Comparison of ENCODE assay signal across 11 cellular contexts in the genomic region with DNA sequence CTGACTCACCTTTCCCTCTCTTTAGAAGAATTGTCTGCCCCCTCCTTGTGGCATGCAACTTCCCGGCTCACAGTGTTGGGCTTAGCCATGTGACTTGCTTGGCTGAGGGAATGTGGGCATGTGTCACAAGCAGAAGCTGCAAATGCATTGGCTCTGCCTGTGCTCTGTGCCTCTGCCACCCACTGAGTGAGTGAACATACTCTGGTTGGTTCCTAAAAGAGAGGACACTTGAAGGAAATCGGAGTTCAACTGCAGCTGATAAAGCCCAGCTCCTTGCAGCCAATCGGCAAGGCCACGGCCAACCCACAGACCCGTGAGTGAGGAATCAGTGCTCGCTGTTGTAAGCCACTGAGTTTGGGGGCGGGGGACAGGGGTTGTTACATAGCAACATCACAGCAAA. TPM values are rescaled to one million over a fixed set of nuclear protein-coding genes. Genes with fewer than 3 reads are reported as not detected.
A peak's percentile ranks its signal among the peaks of the same experiment; 100 is the strongest.
DNase-seq lines count a peak whose midpoint lies in the region; ATAC-seq lines count a peak whose summit lies in the region.
"Had no signal": no experiment of that assay in that cellular context is flagged by ENCODE, and none has a peak within 500 bp of the region (broad histone marks: within the 10 kb centered on the region; RNA-seq: fewer than 3 reads in every experiment).

No MANE protein-coding gene starts in this region.

- H3K36me3 Mint-ChIP-seq in activated naive CD8-positive, alpha-beta T cell treated with anti-CD3 and anti-CD28 coated beads, Interleukin-2, amount 50 U/mL, for 24 hours (ENCODE audit: low read depth): no peaks in the 10 kb centered on the region
- H3K36me3 Mint-ChIP-seq: activated naive CD4-positive, alpha-beta T cell treated with anti-CD3 and anti-CD28 coated beads, Interleukin-2, amount 50 U/mL, for 24 hours had no signal

- ATAC-seq in left cardiac atrium (peak; percentile 79 to 87), GM21529 (IDR thresholded peaks at IDR 0.05; ENCODE audit: unreplicated experiment) (no peak)
- ATAC-seq in activated naive CD8-positive, alpha-beta T cell treated with anti-CD3 and anti-CD28 coated beads, Interleukin-2, amount 50 U/mL, for 24 hours: no peak
- ATAC-seq: gastroesophageal sphincter had no signal

- no peaks in the 10 kb centered on the region for H3K4me1 Mint-ChIP-seq in activated naive CD8-positive, alpha-beta T cell treated with anti-CD3 and anti-CD28 coated beads, Interleukin-2, amount 50 U/mL, for 24 hours
- H3K4me1 Mint-ChIP-seq: activated B cell treated with CpG ODN at 0.5 μM for 24 hours; activated naive CD4-positive, alpha-beta T cell treated with anti-CD3 and anti-CD28 coated beads, Interleukin-2, amount 50 U/mL, for 24 hours had no signal

- DNase-seq in HPDE6-E6E7 (ENCODE audit: extremely low spot score) (peak; percentile 72), amygdala (lab: John Stamatoyannopoulos, UW) (peak in 34 of 56 donors; percentile 10 to 72 (median 44)), left cardiac atrium (no peak), stromal cell of bone marrow (ENCODE audit: low read depth) (peak; percentile 25), NCI-H2029 treated with DMSO at 0.1 percent for 48 hours (lab: John Stamatoyannopoulos, UW) (no peak)
- DNase-seq in activated naive CD8-positive, alpha-beta T cell treated with anti-CD3 and anti-CD28 coated beads, Interleukin-2, amount 50 U/mL, for 24 hours: no peak
- DNase-seq: activated B cell treated with CpG ODN at 0.5 μM for 24 hours; stimulated activated CD4-positive, alpha-beta T cell treated with anti-CD3 and anti-CD28 coated beads, Interleukin-1b, Interleukin-23, amount 100 ng/mL, for 48 hours had no signal

- peaks cover 4% of the 10 kb centered on the region for H3K27me3 Mint-ChIP-seq in activated naive CD8-positive, alpha-beta T cell treated with anti-CD3 and anti-CD28 coated beads, Interleukin-2, amount 50 U/mL, for 24 hours
- H3K27me3 Mint-ChIP-seq: activated B cell treated with CpG ODN at 0.5 μM for 24 hours; activated naive CD4-positive, alpha-beta T cell treated with anti-CD3 and anti-CD28 coated beads, Interleukin-2, amount 50 U/mL, for 24 hours had no signal

- no peaks in the 10 kb centered on the region for H3K9me3 Mint-ChIP-seq in activated naive CD8-positive, alpha-beta T cell treated with anti-CD3 and anti-CD28 coated beads, Interleukin-2, amount 50 U/mL, for 24 hours
- H3K9me3 Mint-ChIP-seq: activated B cell treated with CpG ODN at 0.5 μM for 24 hours; activated naive CD4-positive, alpha-beta T cell treated with anti-CD3 and anti-CD28 coated beads, Interleukin-2, amount 50 U/mL, for 24 hours had no signal

- no peak overlapping the region for H3K4me3 Mint-ChIP-seq in activated naive CD8-positive, alpha-beta T cell treated with anti-CD3 and anti-CD28 coated beads, Interleukin-2, amount 50 U/mL, for 24 hours
- H3K4me3 Mint-ChIP-seq: activated B cell treated with CpG ODN at 0.5 μM for 24 hours; activated naive CD4-positive, alpha-beta T cell treated with anti-CD3 and anti-CD28 coated beads, Interleukin-2, amount 50 U/mL, for 24 hours had no signal

- intact Hi-C loops in left cardiac atrium (cut with DNase I): no loop called here

- no peak overlapping the region for H3K27ac Mint-ChIP-seq in activated naive CD8-positive, alpha-beta T cell treated with anti-CD3 and anti-CD28 coated beads, Interleukin-2, amount 50 U/mL, for 24 hours
- H3K27ac Mint-ChIP-seq: activated B cell treated with CpG ODN at 0.5 μM for 24 hours; activated naive CD4-positive, alpha-beta T cell treated with anti-CD3 and anti-CD28 coated beads, Interleukin-2, amount 50 U/mL, for 24 hours had no signal

RNA-seq across cellular contexts. Expression of a gene that starts 10.9 kb away (rescaled TPM):
- 1 to 10 TPM; 1.2 to 2.4 TPM for total RNA-seq in left cardiac atrium

RNA-seq across cellular contexts. Expression of a gene that starts 51.3 kb away (rescaled TPM):
- 1 to 10 TPM; 2.3 to 2.6 TPM for total RNA-seq in left cardiac atrium

Comparison
In these comparisons a context has a peak if more than half of its experiments do, and no peak if none do; other contexts are left out.
1. DNase-seq: peak in HPDE6-E6E7 (single experiment), amygdala (34 of 56) and stromal cell of bone marrow (single experiment); none in left cardiac atrium (single experiment), NCI-H2029 treated with DMSO at 0.1 percent for 48 hours (single experiment) and activated naive CD8-positive, alpha-beta T cell treated with anti-CD3 and anti-CD28 coated beads, Interleukin-2, amount 50 U/mL, for 24 hours (single experiment).
2. ATAC-seq: peak in left cardiac atrium (2 of 2); none in activated naive CD8-positive, alpha-beta T cell treated with anti-CD3 and anti-CD28 coated beads, Interleukin-2, amount 50 U/mL, for 24 hours (single experiment) and GM21529 (single experiment).